ENCODE assay signal across 24 cellular contexts in the genomic region with DNA sequence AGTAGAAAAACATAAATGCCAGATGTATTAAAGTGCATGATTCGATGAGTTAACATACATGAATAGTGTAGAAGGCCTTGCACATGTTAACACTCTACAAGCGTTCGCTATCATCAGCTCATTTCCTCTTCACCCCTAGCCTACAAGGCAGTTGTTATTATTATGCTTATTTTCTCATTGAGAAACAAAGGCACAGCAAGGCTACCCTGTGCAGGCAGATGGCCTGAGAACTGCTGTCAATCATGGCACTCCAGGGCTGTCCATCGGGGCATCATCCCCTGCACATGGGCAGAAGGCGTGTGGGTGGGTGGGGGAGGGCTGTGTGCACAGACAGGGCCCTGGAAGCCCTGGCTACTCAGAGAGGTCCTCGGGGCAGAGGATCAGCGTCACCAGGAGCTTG. TPM values are rescaled to one million over a fixed set of nuclear protein-coding genes. Genes with fewer than 3 reads are reported as not detected.
"Had no signal": no experiment of that assay in that cellular context is flagged by ENCODE, and none has a peak within 500 bp of the region (broad histone marks: within the 10 kb centered on the region; RNA-seq: fewer than 3 reads in every experiment).

No MANE protein-coding gene starts in this region.

- H3K4me1 ChIP-seq: colonic mucosa, foreskin keratinocyte had no signal

- H3K9me3 ChIP-seq: colonic mucosa, thoracic aorta had no signal

- ATAC-seq: activated CD4-positive, CD25-positive, alpha-beta regulatory T cell treated with anti-CD3 and anti-CD28 coated beads, Interleukin-2, amount 50 U/mL, for 24 hours; activated CD8-positive, alpha-beta T cell treated with anti-CD3 and anti-CD28 coated beads, Interleukin-2, amount 10 ng/mL, durations not matched to agents 7 days and 5 days; activated naive CD8-positive, alpha-beta T cell treated with anti-CD3 and anti-CD28 coated beads, Interleukin-2, amount 50 U/mL, for 24 hours; activated T-cell treated with anti-CD3 and anti-CD28 coated beads, Interleukin-2, amount 50 U/mL, for 4 hours; foreskin keratinocyte; naive thymus-derived CD4-positive, alpha-beta T cell; stimulated activated naive B cell treated with anti-CD40 and anti-IgM and Interleukin-4, amounts not matched to agents 10 μg/mL and 1 μg/mL and 100 μg/mL, for 72 hours had no signal

- H3K36me3 ChIP-seq: colonic mucosa, thoracic aorta had no signal

- H3K27ac ChIP-seq: colonic mucosa, foreskin keratinocyte, parathyroid adenoma, thoracic aorta had no signal

- H3K9ac ChIP-seq: parathyroid adenoma had no signal

- H3K27me3 ChIP-seq: colonic mucosa had no signal

- H3K4me3 ChIP-seq: colonic mucosa, thoracic aorta had no signal

- DNase-seq: activated CD4-positive, alpha-beta T cell treated with anti-CD3 and anti-CD28 coated beads, Interleukin-2, amount 10 ng/mL, durations not matched to agents 7 days and 5 days; activated CD8-positive, alpha-beta memory T cell treated with anti-CD3 and anti-CD28 coated beads, Interleukin-2, amount 50 U/mL, for 4 hours; activated CD8-positive, alpha-beta T cell treated with anti-CD3 and anti-CD28 coated beads, Interleukin-2, amount 10 ng/mL, durations not matched to agents 7 days and 5 days; activated naive CD4-positive, alpha-beta T cell treated with anti-CD3 and anti-CD28 coated beads for 36 hours; activated naive CD8-positive, alpha-beta T cell treated with anti-CD3 and anti-CD28 coated beads, Interleukin-2, amount 50 U/mL, for 24 hours; activated T-cell treated with anti-CD3 and anti-CD28 coated beads, Interleukin-2, amount 50 U/mL, for 4 hours; anterior cingulate cortex; caudate nucleus; colonic mucosa; foreskin keratinocyte; hippocampal formation; immature natural killer cell; mesenchymal stem cell; naive thymus-derived CD4-positive, alpha-beta T cell; stimulated activated naive B cell treated with anti-CD40 and anti-IgM and Interleukin-4, amounts not matched to agents 10 μg/mL and 1 μg/mL and 100 μg/mL, for 72 hours; T-helper 1 cell; T-helper 9 cell had no signal

RNA-seq across cellular contexts. Expression of a gene that starts 32.4 kb away (rescaled TPM):
- total RNA-seq: activated CD4-positive, alpha-beta T cell treated with anti-CD3 and anti-CD28 coated beads, Interleukin-2, amount 10 ng/mL, durations not matched to agents 7 days and 5 days; activated naive CD4-positive, alpha-beta T cell treated with anti-CD3 and anti-CD28 coated beads for 36 hours; activated T-cell treated with anti-CD3 and anti-CD28 coated beads, Interleukin-2, amount 50 U/mL, for 4 hours; colonic mucosa; epithelial cell of proximal tubule; fibroblast of lung; foreskin keratinocyte; lower leg skin; naive thymus-derived CD4-positive, alpha-beta T cell; thoracic aorta; urinary bladder had no signal

RNA-seq across cellular contexts. Expression of a gene that starts 38.8 kb away (rescaled TPM):
- total RNA-seq: activated CD4-positive, alpha-beta T cell treated with anti-CD3 and anti-CD28 coated beads, Interleukin-2, amount 10 ng/mL, durations not matched to agents 7 days and 5 days; activated CD8-positive, alpha-beta T cell treated with anti-CD3 and anti-CD28 coated beads, Interleukin-2, amount 10 ng/mL, durations not matched to agents 7 days and 5 days; activated naive CD4-positive, alpha-beta T cell treated with anti-CD3 and anti-CD28 coated beads for 36 hours; activated T-cell treated with anti-CD3 and anti-CD28 coated beads, Interleukin-2, amount 50 U/mL, for 4 hours; thoracic aorta had no signal
